In genomic region chr21:25562660-25563059, GRCh38 we compare ENCODE assay signal across 9 cellular contexts. TPM values are rescaled to one million over a fixed set of nuclear protein-coding genes. Genes with fewer than 3 reads are reported as not detected.
DNase-seq lines count a peak whose midpoint lies in the region; ATAC-seq and TF ChIP-seq lines count a peak whose summit lies in the region.
"Had no signal": no experiment of that assay in that cellular context is flagged by ENCODE, and none has a peak within 500 bp of the region (broad histone marks: within the 10 kb centered on the region; RNA-seq: fewer than 3 reads in every experiment).

No MANE protein-coding gene starts in this region.

- peak overlapping the region in 9 of 10 donors; percentile 36 to 71 (median 62) for H3K4me3 ChIP-seq in heart right ventricle
- H3K4me3 ChIP-seq in lower lobe of right lung, result peak overlapping the region; percentile 63
- H3K4me3 ChIP-seq in upper lobe of right lung, result peak overlapping the region; percentile 59

- no peaks in the 10 kb centered on the region for H3K27me3 Mint-ChIP-seq in activated naive CD8-positive, alpha-beta T cell treated with anti-CD3 and anti-CD28 coated beads, Interleukin-2, amount 10 ng/mL, durations not matched to agents 7 days and 5 days

- peaks cover 0 to 17% (median 0%) of the 10 kb centered on the region in 9 donors for H3K36me3 ChIP-seq in heart right ventricle
- H3K36me3 ChIP-seq in lower lobe of right lung, result no peaks in the 10 kb centered on the region
- H3K36me3 ChIP-seq in upper lobe of right lung, result no peaks in the 10 kb centered on the region

- H3K9me3 ChIP-seq in heart right ventricle (no peaks in the 10 kb centered on the region), lower lobe of right lung (no peaks in the 10 kb centered on the region), upper lobe of right lung (no peaks in the 10 kb centered on the region)

- H3K36me3 Mint-ChIP-seq in activated naive CD8-positive, alpha-beta T cell treated with anti-CD3 and anti-CD28 coated beads, Interleukin-2, amount 10 ng/mL, durations not matched to agents 7 days and 5 days, result peaks cover 21% of the 10 kb centered on the region

- peaks cover 54% of the 10 kb centered on the region for H3K4me1 Mint-ChIP-seq in activated naive CD8-positive, alpha-beta T cell treated with anti-CD3 and anti-CD28 coated beads, Interleukin-2, amount 10 ng/mL, durations not matched to agents 7 days and 5 days

- intact Hi-C loops in heart right ventricle (cut with DNase I), result loop anchor here in 5 of 10 donors (10.0 kb wide), 3 partner anchors 58 to 138 kb away; no protein-coding TSS in a partner anchor
- intact Hi-C loops in left ventricle myocardium superior (cut with micrococcal nuclease), result no loop called here
- intact Hi-C loops in lower lobe of right lung (cut with DNase I), result no loop called here
- intact Hi-C loops in upper lobe of right lung (cut with DNase I), result no loop called here

- no peak for DNase-seq in heart right ventricle
- no peak for DNase-seq in left ventricle myocardium superior
- DNase-seq in activated naive CD8-positive, alpha-beta T cell treated with anti-CD3 and anti-CD28 coated beads, Interleukin-2, amount 10 ng/mL, durations not matched to agents 7 days and 5 days, result no peak
- DNase-seq in lower lobe of right lung, result no peak
- no peak for DNase-seq in upper lobe of right lung
- no peak for DNase-seq in mesenteric fat pad (ENCODE audit: low spot score)
- DNase-seq: NCI-H1092 had no signal

- H3K27ac ChIP-seq in heart right ventricle, result peak overlapping the region in 1 of 10 donors; percentile 88
- H3K27ac ChIP-seq in lower lobe of right lung, result no peak overlapping the region
- H3K27ac ChIP-seq in upper lobe of right lung, result peak overlapping the region; percentile 66

- POLR2A ChIA-PET in activated naive CD8-positive, alpha-beta T cell treated with anti-CD3 and anti-CD28 coated beads, Interleukin-2, amount 10 ng/mL, durations not matched to agents 7 days and 5 days (lab: Charles Lee), result interaction anchor here (0.9 to 1.6 kb wide), 4 partner anchors 11 to 141 kb away, joined by 3 to 17 read pairs (median 3); no protein-coding TSS in a partner anchor

- no peaks in the 10 kb centered on the region for H3K27me3 ChIP-seq in heart right ventricle
- no peaks in the 10 kb centered on the region for H3K27me3 ChIP-seq in lower lobe of right lung (ENCODE audit: low read depth)
- H3K27me3 ChIP-seq in upper lobe of right lung, result no peaks in the 10 kb centered on the region

- no peaks in the 10 kb centered on the region for H3K9me3 Mint-ChIP-seq in activated naive CD8-positive, alpha-beta T cell treated with anti-CD3 and anti-CD28 coated beads, Interleukin-2, amount 10 ng/mL, durations not matched to agents 7 days and 5 days

- H3K4me3 Mint-ChIP-seq in activated naive CD8-positive, alpha-beta T cell treated with anti-CD3 and anti-CD28 coated beads, Interleukin-2, amount 10 ng/mL, durations not matched to agents 7 days and 5 days, result peak overlapping the region; percentile 95

- H3K27ac Mint-ChIP-seq in activated naive CD8-positive, alpha-beta T cell treated with anti-CD3 and anti-CD28 coated beads, Interleukin-2, amount 10 ng/mL, durations not matched to agents 7 days and 5 days, result peak overlapping the region; percentile 97

- TF ChIP-seq CTCF in heart right ventricle (IDR thresholded peaks at IDR 0.05) (no peak), lower lobe of right lung (IDR thresholded peaks at IDR 0.05) (no peak), upper lobe of right lung (IDR thresholded peaks at IDR 0.05) (no peak)

- ATAC-seq in heart right ventricle (no peak), left ventricle myocardium superior (no peak), lower lobe of right lung (no peak), upper lobe of right lung (no peak), GM19395 (IDR thresholded peaks at IDR 0.05; ENCODE audit: unreplicated experiment) (no peak), GM18867 (IDR thresholded peaks at IDR 0.05; ENCODE audit: unreplicated experiment) (no peak)
- no peak for ATAC-seq in activated naive CD8-positive, alpha-beta T cell treated with anti-CD3 and anti-CD28 coated beads, Interleukin-2, amount 10 ng/mL, durations not matched to agents 7 days and 5 days (ENCODE audit: low read depth)

- WGBS in heart right ventricle, 2 donors, result 78 to 81% methylated on average over 10 of the region's 10 CpGs

- H3K4me1 ChIP-seq in heart right ventricle, result peaks cover 0 to 55% (median 8%) of the 10 kb centered on the region in 9 donors
- peaks cover 25% of the 10 kb centered on the region for H3K4me1 ChIP-seq in lower lobe of right lung
- H3K4me1 ChIP-seq in upper lobe of right lung, result peaks cover 11% of the 10 kb centered on the region

RNA-seq across cellular contexts. Expression of gene MRPL39, which starts 44.6 kb away (rescaled TPM):
- 10 to 100 TPM; 39.3 to 59.1 (median 51.3) TPM for total RNA-seq in heart right ventricle
- polyA plus RNA-seq in heart right ventricle, result 10 to 100 TPM; 59.4 to 73.6 TPM
- total RNA-seq in left ventricle myocardium superior, result 61.3 TPM
- total RNA-seq in activated naive CD8-positive, alpha-beta T cell treated with anti-CD3 and anti-CD28 coated beads, Interleukin-2, amount 10 ng/mL, durations not matched to agents 7 days and 5 days, result 10 to 100 TPM; 34.1 to 34.2 TPM
- total RNA-seq in lower lobe of right lung, result 16.9 TPM
- 19.9 TPM for total RNA-seq in upper lobe of right lung
- total RNA-seq in mesenteric fat pad, result 22.8 TPM
